ENCODE assay signal across 22 cellular contexts in the genomic region with DNA sequence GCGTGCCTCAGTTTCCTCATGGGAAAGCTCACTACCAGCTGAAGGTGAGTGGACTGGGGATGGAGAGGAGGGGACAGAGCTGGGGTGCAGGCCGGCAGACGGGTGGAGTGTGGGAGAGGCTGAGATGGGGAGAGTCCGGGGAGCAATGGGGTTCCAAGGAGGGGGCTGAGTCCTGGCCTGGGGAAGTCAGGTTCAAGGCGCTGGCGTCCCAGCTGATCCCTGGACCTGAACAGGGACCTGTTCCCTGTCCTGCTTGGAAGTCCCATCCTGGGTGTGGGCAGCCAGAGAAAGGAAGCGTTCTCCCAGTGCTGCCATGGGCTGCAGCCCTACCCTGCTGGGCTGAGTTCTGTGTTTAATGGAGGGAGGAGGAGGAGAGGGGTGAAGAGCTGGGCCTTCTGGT.
A peak's percentile ranks its signal among the peaks of the same experiment; 100 is the strongest.
DNase-seq lines count a peak whose midpoint lies in the region; ATAC-seq, FAIRE-seq and TF ChIP-seq lines count a peak whose summit lies in the region.
"Had no signal": no experiment of that assay in that cellular context is flagged by ENCODE, and none has a peak within 500 bp of the region (broad histone marks: within the 10 kb centered on the region; RNA-seq: fewer than 3 reads in every experiment).

No MANE protein-coding gene starts in this region.

- BruUV-seq in Caco-2 (replicated peaks; lab: Mats Ljungman, UMichigan), result TSS peak; percentile 96

- CTCF ChIA-PET in Caco-2 (lab: Charles Lee), result interaction anchor here (1.5 kb wide), 1 partner anchor 129 kb away, joined by 5 read pairs; the partner anchor contains the start of gene CLTA

- WGBS in body of pancreas, 2 donors, result 75 to 89% methylated on average over 7 of the region's 7 CpGs

- peak overlapping the region; percentile 97 for H3K27ac Mint-ChIP-seq in Caco-2 (ENCODE audit: unreplicated experiment)
- H3K27ac Mint-ChIP-seq in progenitor cell of endocrine pancreas, result peak overlapping the region; percentile 100
- H3K27ac Mint-ChIP-seq: activated CD4-positive, alpha-beta T cell treated with anti-CD3 and anti-CD28 coated beads, Interleukin-2, amount 10 ng/mL, durations not matched to agents 7 days and 5 days; T-cell had no signal

- no peaks in the 10 kb centered on the region for H3K27me3 ChIP-seq in Caco-2 (replicated peaks; ENCODE audit: control insufficient read depth, insufficient read depth, low read length)
- H3K27me3 ChIP-seq in body of pancreas, result no peaks in the 10 kb centered on the region
- H3K27me3 ChIP-seq in left lung, result no peaks in the 10 kb centered on the region
- H3K27me3 ChIP-seq: neutrophil had no signal

- H3K4me3 ChIP-seq in Caco-2 (ENCODE audit: low read depth, low read length) (no peak overlapping the region), body of pancreas (no peak overlapping the region), left lung (no peak overlapping the region)
- H3K4me3 ChIP-seq: gastroesophageal sphincter had no signal

- peaks cover 7% of the 10 kb centered on the region; the same call in 1 of the 2 replicates for H3K9me3 ChIP-seq in Caco-2
- H3K9me3 ChIP-seq in body of pancreas, result no peaks in the 10 kb centered on the region
- no peaks in the 10 kb centered on the region for H3K9me3 ChIP-seq in left lung
- H3K9me3 ChIP-seq: gastroesophageal sphincter, neutrophil had no signal

- H3K4me1 ChIP-seq in Caco-2 (peaks cover 67% of the 10 kb centered on the region), body of pancreas (peaks cover 46% of the 10 kb centered on the region), left lung (peaks cover 0 to 6% of the 10 kb centered on the region in 2 donors)
- H3K4me1 ChIP-seq: gastroesophageal sphincter had no signal

- intact Hi-C loops in Caco-2 (cut with micrococcal nuclease; ENCODE audit: unreplicated experiment), result no loop called here
- intact Hi-C loops in body of pancreas (cut with DNase I), result no loop called here
- intact Hi-C loops in left lung (cut with DNase I), result no loop called here

- H3K4me3 Mint-ChIP-seq in Caco-2 (ENCODE audit: unreplicated experiment) (peak overlapping the region; percentile 62), progenitor cell of endocrine pancreas (ENCODE audit: low read depth) (peak overlapping the region; percentile 52)
- H3K4me3 Mint-ChIP-seq: activated CD4-positive, alpha-beta T cell treated with anti-CD3 and anti-CD28 coated beads, Interleukin-2, amount 10 ng/mL, durations not matched to agents 7 days and 5 days; T-cell had no signal

- no peaks in the 10 kb centered on the region for H3K9me3 Mint-ChIP-seq in Caco-2 (ENCODE audit: unreplicated experiment)
- H3K9me3 Mint-ChIP-seq in progenitor cell of endocrine pancreas (ENCODE audit: low read depth), result peaks cover 7% of the 10 kb centered on the region
- H3K9me3 Mint-ChIP-seq: T-cell had no signal

- H3K36me3 Mint-ChIP-seq in Caco-2 (ENCODE audit: insufficient read depth, unreplicated experiment) (peaks cover 21% of the 10 kb centered on the region), progenitor cell of endocrine pancreas (ENCODE audit: insufficient read depth) (peaks cover 3% of the 10 kb centered on the region)
- H3K36me3 Mint-ChIP-seq: T-cell had no signal

- H3K27me3 Mint-ChIP-seq in Caco-2 (ENCODE audit: insufficient read depth, unreplicated experiment), result no peaks in the 10 kb centered on the region
- H3K27me3 Mint-ChIP-seq in progenitor cell of endocrine pancreas, result no peaks in the 10 kb centered on the region

- POLR2A ChIA-PET in Caco-2 (lab: Charles Lee), result interaction anchor here (1.0 to 1.5 kb wide), 3 partner anchors 43 to 128 kb away, joined by 3 to 16 read pairs (median 13); partner anchors contain the start of gene CLTA

- FAIRE-seq in RCC 7860 (lab: Jason Lieb, UNC), result no peak
- FAIRE-seq: GM18507 had no signal

- TF ChIP-seq CTCF in Caco-2 (IDR thresholded peaks at IDR 0.05; ENCODE audit: insufficient read depth in 1 of 2, low read depth in 1 of 2, low read length in 1 of 2, severe bottlenecking in 1 of 2, unreplicated experiment in 1 of 2), result no peak
- no peak for TF ChIP-seq CTCF in body of pancreas (IDR thresholded peaks at IDR 0.05)
- TF ChIP-seq CTCF in left lung (IDR thresholded peaks at IDR 0.05), result no peak
- no peak for TF ChIP-seq CTCF in progenitor cell of endocrine pancreas (IDR thresholded peaks at IDR 0.05; ENCODE audit: unreplicated experiment)

- H3K27ac ChIP-seq in body of pancreas, result peak overlapping the region; percentile 25 to 90 (median 76)
- H3K27ac ChIP-seq in left lung, result peak overlapping the region in 1 of 2 donors; percentile 36
- H3K27ac ChIP-seq: gastroesophageal sphincter, neutrophil had no signal

- DNase-seq in Caco-2 (peak in 1 of 2 experiments; percentile 42), body of pancreas (no peak), left lung (no peak), progenitor cell of endocrine pancreas (ENCODE audit: low spot score, unreplicated experiment) (no peak), hypothalamus (lab: John Stamatoyannopoulos, UW) (no peak), RCC 7860 (ENCODE audit: low spot score) (no peak)
- DNase-seq: activated CD4-positive, alpha-beta T cell treated with anti-CD3 and anti-CD28 coated beads, Interleukin-2, amount 10 ng/mL, durations not matched to agents 7 days and 5 days; activated CD8-positive, alpha-beta memory T cell treated with anti-CD3 and anti-CD28 coated beads, Interleukin-2, amount 50 U/mL, for 4 hours; DMS 273 treated with DMSO at 0.1 percent for 48 hours; erythroblast; NCI-H1417; NCI-H2107; NCI-H524; retina; SHP77; stimulated activated CD4-positive, alpha-beta T cell treated with anti-CD3 and anti-CD28 coated beads, Interleukin-12 subunit alpha, Interleukin-12 subunit beta, amount 100 ng/mL, for 4 hours; T-cell had no signal

- no peak for ATAC-seq in body of pancreas
- ATAC-seq in left lung, result peak; percentile 9
- ATAC-seq in GM21717 (IDR thresholded peaks at IDR 0.05; ENCODE audit: unreplicated experiment), result no peak
- ATAC-seq in HG02938 (IDR thresholded peaks at IDR 0.05; ENCODE audit: unreplicated experiment), result no peak
- ATAC-seq: gastroesophageal sphincter, T-cell had no signal

- H3K36me3 ChIP-seq in Caco-2 (ENCODE audit: control insufficient read depth, insufficient read depth, low read length) (no peaks in the 10 kb centered on the region; the same call in 1 of the 2 replicates), body of pancreas (replicated peaks in 1 of 2; ENCODE audit: insufficient read depth in 1 of 2, low read depth in 2 of 2) (no peaks in the 10 kb centered on the region), left lung (no peaks in the 10 kb centered on the region)
- H3K36me3 ChIP-seq: gastroesophageal sphincter, neutrophil had no signal

- H3K4me1 Mint-ChIP-seq in Caco-2 (ENCODE audit: low read depth, unreplicated experiment) (peaks cover 29% of the 10 kb centered on the region), progenitor cell of endocrine pancreas (ENCODE audit: low read depth) (peaks cover 47% of the 10 kb centered on the region)
- H3K4me1 Mint-ChIP-seq: activated CD4-positive, alpha-beta T cell treated with anti-CD3 and anti-CD28 coated beads, Interleukin-2, amount 10 ng/mL, durations not matched to agents 7 days and 5 days had no signal

- TF ChIP-seq POLR2A in body of pancreas (IDR thresholded peaks at IDR 0.05), result no peak
